ENCODE assay signal across 8 cellular contexts in genomic region chr6:149840345-149841075, GRCh38. TPM values are rescaled to one million over a fixed set of nuclear protein-coding genes. Genes with fewer than 3 reads are reported as not detected.
DNase-seq lines count a peak whose midpoint lies in the region; ATAC-seq and TF ChIP-seq lines count a peak whose summit lies in the region.

No MANE protein-coding gene starts in this region.

- H3K4me3 ChIP-seq in HFF-Myc (replicated peaks; ENCODE audit: low read depth, low read length), result no peak overlapping the region

- no peaks in the 10 kb centered on the region for H3K27me3 Mint-ChIP-seq in CD4-positive, alpha-beta T cell
- peaks cover 5% of the 10 kb centered on the region for H3K27me3 Mint-ChIP-seq in nephron progenitor cell (ENCODE audit: low read depth, poor library complexity)

- POLR2A ChIA-PET in CD4-positive, alpha-beta T cell (lab: Charles Lee), result no interaction called here

- DNase-seq in CD4-positive, alpha-beta T cell, result peak in 6 of 10 experiments; percentile 5 to 54 (median 31)
- no peak for DNase-seq in HFF-Myc (ENCODE audit: extremely low read depth, low read depth)
- DNase-seq in NCI-H69 (lab: John Stamatoyannopoulos, UW), result peak; percentile 98
- DNase-seq in activated CD8-positive, alpha-beta memory T cell treated with anti-CD3 and anti-CD28 coated beads, Interleukin-2, amount 50 U/mL, for 48 hours, result peak; percentile 65
- peak; percentile 38 to 58 for DNase-seq in erythroblast (lab: John Stamatoyannopoulos, UW)
- DNase-seq in nephron progenitor cell, result peak; percentile 26

- no peak overlapping the region for H3K27ac Mint-ChIP-seq in CD4-positive, alpha-beta T cell
- no peak overlapping the region for H3K27ac Mint-ChIP-seq in nephron progenitor cell

- TF ChIP-seq CTCF in CD4-positive, alpha-beta T cell (IDR thresholded peaks at IDR 0.05), result peak; percentile 55
- TF ChIP-seq CTCF in HFF-Myc (IDR thresholded peaks at IDR 0.05; ENCODE audit: low read depth, low read length, missing control alignments) (peak; percentile 71), nephron progenitor cell (IDR thresholded peaks at IDR 0.05) (peak; percentile 27)

- intact Hi-C loops in CD4-positive, alpha-beta T cell (cut with DNase I, micrococcal nuclease), result no loop called here

- H3K9me3 Mint-ChIP-seq in CD4-positive, alpha-beta T cell, result no peaks in the 10 kb centered on the region
- no peaks in the 10 kb centered on the region for H3K9me3 Mint-ChIP-seq in nephron progenitor cell

- H3K27ac ChIP-seq in CD4-positive, alpha-beta T cell (ENCODE audit: low read depth, low read length), result no peak overlapping the region

- H3K4me3 Mint-ChIP-seq in CD4-positive, alpha-beta T cell, result no peak overlapping the region
- H3K4me3 Mint-ChIP-seq in nephron progenitor cell, result no peak overlapping the region

- no peaks in the 10 kb centered on the region for H3K9me3 ChIP-seq in CD4-positive, alpha-beta T cell (ENCODE audit: control insufficient read depth, low read length)

- ATAC-seq in CD4-positive, alpha-beta T cell (ENCODE audit: poor library complexity), result peak; percentile 41
- ATAC-seq in HG02884 (IDR thresholded peaks at IDR 0.05; ENCODE audit: unreplicated experiment) (no peak), HG02885 (IDR thresholded peaks at IDR 0.05; ENCODE audit: poor library complexity, unreplicated experiment) (no peak)

- CTCF ChIA-PET in CD4-positive, alpha-beta T cell (lab: Charles Lee), result interaction anchor here (0.7 to 1.3 kb wide), 2 partner anchors 16 to 176 kb away, joined by 3 read pairs; no protein-coding TSS in a partner anchor

- no peak for TF ChIP-seq POLR2A in erythroblast (IDR thresholded peaks at IDR 0.05; ENCODE audit: low read length)

- no peaks in the 10 kb centered on the region for H3K27me3 ChIP-seq in CD4-positive, alpha-beta T cell (ENCODE audit: control insufficient read depth, insufficient read depth, low read length)

- no peaks in the 10 kb centered on the region for H3K4me1 Mint-ChIP-seq in CD4-positive, alpha-beta T cell (ENCODE audit: low read depth)
- no peaks in the 10 kb centered on the region for H3K4me1 Mint-ChIP-seq in nephron progenitor cell

- no peaks in the 10 kb centered on the region for H3K36me3 Mint-ChIP-seq in CD4-positive, alpha-beta T cell (ENCODE audit: low read depth)
- no peaks in the 10 kb centered on the region for H3K36me3 Mint-ChIP-seq in nephron progenitor cell (ENCODE audit: low read depth)

RNA-seq across cellular contexts. Expression of gene LRP11, which starts 23.6 kb away (rescaled TPM):
- total RNA-seq in CD4-positive, alpha-beta T cell, result under 1 TPM; 0.75 to 0.99 TPM

RNA-seq across cellular contexts. Expression of gene RAET1E, which starts 57.4 kb away (rescaled TPM):
- total RNA-seq in CD4-positive, alpha-beta T cell, result not detected
